ENCODE assay signal across 2 cellular contexts in the genomic region with DNA sequence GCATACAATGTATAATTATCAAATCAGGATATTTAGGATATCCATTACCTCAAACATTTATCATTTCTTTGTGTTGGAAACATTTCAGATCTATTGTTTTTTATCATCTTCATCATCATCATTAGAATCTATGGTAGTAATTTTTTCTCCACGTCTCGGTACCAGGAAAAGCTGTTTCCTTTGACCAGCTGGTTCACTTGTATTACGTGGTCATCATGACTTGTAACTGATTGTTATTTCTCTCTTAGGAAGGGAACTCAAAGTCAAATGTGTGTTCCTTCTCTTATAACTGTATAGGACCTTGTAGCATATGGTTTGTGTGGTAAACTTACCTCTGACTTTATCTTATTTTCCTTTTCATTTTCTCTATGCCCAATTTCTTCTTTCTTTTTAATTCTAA.
TF ChIP-seq lines count a peak whose summit lies in the region.

No MANE protein-coding gene starts in this region.

TF ChIP-seq in GM12878, 131 proteins besides CTCF, POLR2A, EP300 and RAD21:
- no peak for TF ChIP-seq ZNF384 (IDR thresholded peaks at IDR 0.05; ENCODE audit: borderline replicate concordance, low read depth, low read length)
- TF ChIP-seq BHLHE40 (IDR thresholded peaks at IDR 0.05; ENCODE audit: borderline replicate concordance in 1 of 2, low read depth in 2 of 2, low read length in 1 of 2) = no peak
- no peak for TF ChIP-seq TCF3 (IDR thresholded peaks at IDR 0.05; ENCODE audit: borderline replicate concordance, insufficient read depth, low read depth, low read length)
- TF ChIP-seq ZNF24 (IDR thresholded peaks at IDR 0.05) = no peak
- TF ChIP-seq, protein P1, sequence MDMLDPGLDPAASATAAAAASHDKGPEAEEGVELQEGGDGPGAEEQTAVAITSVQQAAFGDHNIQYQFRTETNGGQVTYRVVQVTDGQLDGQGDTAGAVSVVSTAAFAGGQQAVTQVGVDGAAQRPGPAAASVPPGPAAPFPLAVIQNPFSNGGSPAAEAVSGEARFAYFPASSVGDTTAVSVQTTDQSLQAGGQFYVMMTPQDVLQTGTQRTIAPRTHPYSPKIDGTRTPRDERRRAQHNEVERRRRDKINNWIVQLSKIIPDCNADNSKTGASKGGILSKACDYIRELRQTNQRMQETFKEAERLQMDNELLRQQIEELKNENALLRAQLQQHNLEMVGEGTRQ (IDR thresholded peaks at IDR 0.05; ENCODE audit: borderline replicate concordance, low read depth, low read length) = no peak
- TF ChIP-seq, protein P2, sequence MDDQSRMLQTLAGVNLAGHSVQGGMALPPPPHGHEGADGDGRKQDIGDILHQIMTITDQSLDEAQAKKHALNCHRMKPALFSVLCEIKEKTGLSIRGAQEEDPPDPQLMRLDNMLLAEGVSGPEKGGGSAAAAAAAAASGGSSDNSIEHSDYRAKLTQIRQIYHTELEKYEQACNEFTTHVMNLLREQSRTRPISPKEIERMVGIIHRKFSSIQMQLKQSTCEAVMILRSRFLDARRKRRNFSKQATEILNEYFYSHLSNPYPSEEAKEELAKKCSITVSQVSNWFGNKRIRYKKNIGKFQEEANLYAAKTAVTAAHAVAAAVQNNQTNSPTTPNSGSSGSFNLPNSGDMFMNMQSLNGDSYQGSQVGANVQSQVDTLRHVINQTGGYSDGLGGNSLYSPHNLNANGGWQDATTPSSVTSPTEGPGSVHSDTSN (IDR thresholded peaks at IDR 0.05; ENCODE audit: insufficient replicate concordance, low read depth, low read length) = no peak
- no peak for TF ChIP-seq ZNF274 (IDR thresholded peaks at IDR 0.05; ENCODE audit: insufficient read depth, insufficient read length)
- no peak for TF ChIP-seq SPI1 (IDR thresholded peaks at IDR 0.05; ENCODE audit: borderline replicate concordance, insufficient read depth, low read depth, low read length)
- no peak for TF ChIP-seq STAT1 (conservative IDR thresholded peaks at IDR 0.05)
- TF ChIP-seq NFXL1 (IDR thresholded peaks at IDR 0.05; ENCODE audit: borderline replicate concordance) = no peak
- TF ChIP-seq GATAD2B (conservative IDR thresholded peaks at IDR 0.05; ENCODE audit: low read depth) = no peak
- no peak for TF ChIP-seq RUNX3 (IDR thresholded peaks at IDR 0.05; ENCODE audit: low read length)
- no peak for TF ChIP-seq GABPA (IDR thresholded peaks at IDR 0.05; ENCODE audit: low read depth)

TF ChIP-seq in endothelial cell of umbilical vein, 7 proteins besides CTCF, POLR2A, EP300 and RAD21:
- TF ChIP-seq MYC (IDR thresholded peaks at IDR 0.05; ENCODE audit: low read depth, low read length) (no peak), EZH2 (IDR thresholded peaks at IDR 0.05; ENCODE audit: borderline replicate concordance, low read depth, low read length, severe bottlenecking) (no peak), FOS (IDR thresholded peaks at IDR 0.05; ENCODE audit: borderline replicate concordance, insufficient read depth, low read length) (no peak), POLR2AphosphoS5 (IDR thresholded peaks at IDR 0.05; ENCODE audit: insufficient read depth, low read depth, low read length) (no peak), GATA2 (IDR thresholded peaks at IDR 0.05; ENCODE audit: insufficient read depth, insufficient read length, low read depth, low read length) (no peak), JUN (IDR thresholded peaks at IDR 0.05; ENCODE audit: borderline replicate concordance, insufficient read depth, insufficient read length, low read depth) (no peak)
- TF ChIP-seq, protein P3, sequence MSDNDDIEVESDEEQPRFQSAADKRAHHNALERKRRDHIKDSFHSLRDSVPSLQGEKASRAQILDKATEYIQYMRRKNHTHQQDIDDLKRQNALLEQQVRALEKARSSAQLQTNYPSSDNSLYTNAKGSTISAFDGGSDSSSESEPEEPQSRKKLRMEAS (IDR thresholded peaks at IDR 0.05; ENCODE audit: insufficient read depth, insufficient read length) = no peak
TF ChIP-seq in endothelial cell of umbilical vein: peak in this region for 0.
